8 cellular contexts compared by ENCODE assay signal in genomic region chr14:90757452-90757851, GRCh38. TPM values are rescaled to one million over a fixed set of nuclear protein-coding genes. Genes with fewer than 3 reads are reported as not detected.
DNase-seq lines count a peak whose midpoint lies in the region; ATAC-seq and TF ChIP-seq lines count a peak whose summit lies in the region.

No MANE protein-coding gene starts in this region.

- no peak for TF ChIP-seq CTCF in activated CD8-positive, alpha-beta T cell treated with anti-CD3 and anti-CD28 coated beads for 36 hours (IDR thresholded peaks at IDR 0.05)

- ATAC-seq in activated CD8-positive, alpha-beta T cell treated with anti-CD3 and anti-CD28 coated beads for 36 hours: no peak
- ATAC-seq in stimulated activated naive CD8-positive, alpha-beta T cell treated with anti-CD3 and anti-CD28 coated beads, Interleukin-15, amount 100 ng/mL, for 72 hours: no peak
- no peak for ATAC-seq in HG03045 (IDR thresholded peaks at IDR 0.05; ENCODE audit: unreplicated experiment)
- ATAC-seq in HG02642 (IDR thresholded peaks at IDR 0.05; ENCODE audit: poor library complexity, unreplicated experiment): no peak

- no peak for DNase-seq in T-helper 1 cell
- DNase-seq in activated CD8-positive, alpha-beta T cell treated with anti-CD3 and anti-CD28 coated beads for 36 hours: no peak
- peak; percentile 85 for DNase-seq in inferior parietal cortex (ENCODE audit: extremely low spot score)
- no peak for DNase-seq in stimulated activated naive CD8-positive, alpha-beta T cell treated with anti-CD3 and anti-CD28 coated beads, Interleukin-15, amount 100 ng/mL, for 72 hours
- DNase-seq in NCI-H1436 (lab: John Stamatoyannopoulos, UW): no peak

- H3K4me3 Mint-ChIP-seq in T-helper 1 cell treated with Interleukin-12 subunit alpha and Interleukin-12 subunit beta and Interleukin-4 antibody, amounts not matched to agents 30 μg/mL and 1 μg/mL, for 36 hours: peak overlapping the region; percentile 72
- peak overlapping the region; percentile 67 for H3K4me3 Mint-ChIP-seq in activated CD8-positive, alpha-beta T cell treated with anti-CD3 and anti-CD28 coated beads for 36 hours
- peak overlapping the region; percentile 56 to 78 for H3K4me3 Mint-ChIP-seq in stimulated activated naive CD8-positive, alpha-beta T cell treated with anti-CD3 and anti-CD28 coated beads, Interleukin-15, amount 100 ng/mL, for 72 hours

- H3K9me3 Mint-ChIP-seq in T-helper 1 cell treated with Interleukin-12 subunit alpha and Interleukin-12 subunit beta and Interleukin-4 antibody, amounts not matched to agents 30 μg/mL and 1 μg/mL, for 36 hours: peaks cover 3% of the 10 kb centered on the region
- H3K9me3 Mint-ChIP-seq in activated CD8-positive, alpha-beta T cell treated with anti-CD3 and anti-CD28 coated beads for 36 hours: no peaks in the 10 kb centered on the region
- H3K9me3 Mint-ChIP-seq in stimulated activated naive CD8-positive, alpha-beta T cell treated with anti-CD3 and anti-CD28 coated beads, Interleukin-15, amount 100 ng/mL, for 72 hours: peaks cover 3 to 6% of the 10 kb centered on the region in 2 donors

- no peaks in the 10 kb centered on the region for H3K36me3 Mint-ChIP-seq in T-helper 1 cell treated with Interleukin-12 subunit alpha and Interleukin-12 subunit beta and Interleukin-4 antibody, amounts not matched to agents 30 μg/mL and 1 μg/mL, for 36 hours (ENCODE audit: low read depth)
- no peaks in the 10 kb centered on the region for H3K36me3 Mint-ChIP-seq in activated CD8-positive, alpha-beta T cell treated with anti-CD3 and anti-CD28 coated beads for 36 hours (ENCODE audit: low read depth)

- intact Hi-C loops in activated CD8-positive, alpha-beta T cell treated with anti-CD3 and anti-CD28 coated beads for 36 hours (cut with micrococcal nuclease): no loop called here

- POLR2A ChIA-PET in activated CD8-positive, alpha-beta T cell treated with anti-CD3 and anti-CD28 coated beads for 36 hours (lab: Charles Lee): interaction anchor here (0.7 to 1.9 kb wide), 3 partner anchors 136 to 373 kb away, joined by 3 to 7 read pairs (median 3); no protein-coding TSS in a partner anchor

- peaks cover 34% of the 10 kb centered on the region for H3K27me3 Mint-ChIP-seq in T-helper 1 cell treated with Interleukin-12 subunit alpha and Interleukin-12 subunit beta and Interleukin-4 antibody, amounts not matched to agents 30 μg/mL and 1 μg/mL, for 36 hours (ENCODE audit: low read depth)
- H3K27me3 Mint-ChIP-seq in activated CD8-positive, alpha-beta T cell treated with anti-CD3 and anti-CD28 coated beads for 36 hours: no peaks in the 10 kb centered on the region
- H3K27me3 Mint-ChIP-seq in stimulated activated naive CD8-positive, alpha-beta T cell treated with anti-CD3 and anti-CD28 coated beads, Interleukin-15, amount 100 ng/mL, for 72 hours: peaks cover 11% of the 10 kb centered on the region

- H3K4me1 Mint-ChIP-seq in T-helper 1 cell treated with Interleukin-12 subunit alpha and Interleukin-12 subunit beta and Interleukin-4 antibody, amounts not matched to agents 30 μg/mL and 1 μg/mL, for 36 hours (ENCODE audit: low read depth): peaks cover 13% of the 10 kb centered on the region
- peaks cover 15% of the 10 kb centered on the region for H3K4me1 Mint-ChIP-seq in activated CD8-positive, alpha-beta T cell treated with anti-CD3 and anti-CD28 coated beads for 36 hours (ENCODE audit: low read depth)
- H3K4me1 Mint-ChIP-seq in stimulated activated naive CD8-positive, alpha-beta T cell treated with anti-CD3 and anti-CD28 coated beads, Interleukin-15, amount 100 ng/mL, for 72 hours: peaks cover 22% of the 10 kb centered on the region

- CTCF ChIA-PET in activated CD8-positive, alpha-beta T cell treated with anti-CD3 and anti-CD28 coated beads for 36 hours (lab: Charles Lee): interaction anchor here (0.9 to 3.9 kb wide), 11 partner anchors 9 to 454 kb away, joined by 3 to 52 read pairs (median 5); no protein-coding TSS in a partner anchor

- H3K27ac Mint-ChIP-seq in T-helper 1 cell treated with Interleukin-12 subunit alpha and Interleukin-12 subunit beta and Interleukin-4 antibody, amounts not matched to agents 30 μg/mL and 1 μg/mL, for 36 hours: no peak overlapping the region
- H3K27ac Mint-ChIP-seq in activated CD8-positive, alpha-beta T cell treated with anti-CD3 and anti-CD28 coated beads for 36 hours: no peak overlapping the region
- no peak overlapping the region for H3K27ac Mint-ChIP-seq in stimulated activated naive CD8-positive, alpha-beta T cell treated with anti-CD3 and anti-CD28 coated beads, Interleukin-15, amount 100 ng/mL, for 72 hours

RNA-seq across cellular contexts. Expression of gene TTC7B, which starts 58.8 kb away (rescaled TPM):
- 1 to 10 TPM; 5.6 to 7.8 TPM for total RNA-seq in activated CD8-positive, alpha-beta T cell treated with anti-CD3 and anti-CD28 coated beads for 36 hours
